In genomic region chr7:98420966-98421612, GRCh38 we compare ENCODE assay signal across 8 cellular contexts. TPM values are rescaled to one million over a fixed set of nuclear protein-coding genes. Genes with fewer than 3 reads are reported as not detected.
DNase-seq lines count a peak whose midpoint lies in the region; ATAC-seq and TF ChIP-seq lines count a peak whose summit lies in the region.

No MANE protein-coding gene starts in this region.

- ATAC-seq in HG02623 (IDR thresholded peaks at IDR 0.05; ENCODE audit: unreplicated experiment), result peak; percentile 50
- no peak for ATAC-seq in GM21825 (IDR thresholded peaks at IDR 0.05; ENCODE audit: unreplicated experiment)

- H3K14ac ChIP-seq in neuronal stem cell (ENCODE audit: low read length), result no peak overlapping the region

- no peak overlapping the region for H3K18ac ChIP-seq in neuronal stem cell (ENCODE audit: low read length)

- H3K4me1 Mint-ChIP-seq in type B pancreatic cell (ENCODE audit: unreplicated experiment), result peaks cover 5% of the 10 kb centered on the region

- H3K36me3 ChIP-seq in neuronal stem cell (replicated peaks in 1 of 2; ENCODE audit: control insufficient read depth in 2 of 2, insufficient read depth in 2 of 2, low read length in 2 of 2), result no peaks in the 10 kb centered on the region

- no peak overlapping the region for H2BK5ac ChIP-seq in neuronal stem cell (ENCODE audit: low read length)

- H3K27ac ChIP-seq in neuronal stem cell (replicated peaks; ENCODE audit: low read length), result no peak overlapping the region

- H3K27me3 Mint-ChIP-seq in type B pancreatic cell, result peaks cover 3% of the 10 kb centered on the region

- no peak overlapping the region for H4K91ac ChIP-seq in neuronal stem cell (ENCODE audit: low read depth, low read length, poor library complexity)

- H3K4me3 ChIP-seq in epithelial cell of proximal tubule (ENCODE audit: low read depth, low read length) (no peak overlapping the region), neuronal stem cell (ENCODE audit: low read length in 2 of 2) (no peak overlapping the region)

- no peak overlapping the region for H3K4me2 ChIP-seq in neuronal stem cell (ENCODE audit: insufficient read depth, low read length, poor library complexity, severe bottlenecking)

- H3K9me3 Mint-ChIP-seq in type B pancreatic cell, result no peaks in the 10 kb centered on the region

- H2BK120ac ChIP-seq in neuronal stem cell (ENCODE audit: low read depth, low read length), result no peak overlapping the region

- H2BK12ac ChIP-seq in neuronal stem cell (ENCODE audit: low read length), result no peak overlapping the region

- H3K4me1 ChIP-seq in neuronal stem cell (ENCODE audit: control insufficient read depth in 2 of 2, insufficient read depth in 1 of 2, low read depth in 1 of 2, low read length in 2 of 2), result no peaks in the 10 kb centered on the region

- H3K27me3 ChIP-seq in neuronal stem cell (ENCODE audit: control insufficient read depth in 3 of 3, insufficient read depth in 3 of 3, low read depth in 1 of 3, low read length in 3 of 3), result no peaks in the 10 kb centered on the region

- H2AK5ac ChIP-seq in neuronal stem cell (ENCODE audit: low read depth, low read length), result no peak overlapping the region

- H3K9me3 ChIP-seq in neuronal stem cell (replicated peaks in 1 of 2; ENCODE audit: control insufficient read depth in 2 of 2, insufficient read depth in 1 of 2, low read depth in 1 of 2, low read length in 2 of 2), result no peaks in the 10 kb centered on the region

- H2BK15ac ChIP-seq in neuronal stem cell (ENCODE audit: low read length), result no peak overlapping the region

- no peak overlapping the region for H3K23ac ChIP-seq in neuronal stem cell (ENCODE audit: low read depth, low read length, poor library complexity)

- H4K8ac ChIP-seq in neuronal stem cell (ENCODE audit: low read depth, low read length), result no peak overlapping the region

- H3K4ac ChIP-seq in neuronal stem cell (ENCODE audit: low read length), result no peak overlapping the region

- no peak overlapping the region for H2AFZ ChIP-seq in neuronal stem cell (ENCODE audit: low read length)

- TF ChIP-seq CTCF in epithelial cell of proximal tubule (conservative IDR thresholded peaks at IDR 0.05; ENCODE audit: low read depth, low read length), result peak; percentile 97
- peak; percentile 88 for TF ChIP-seq CTCF in type B pancreatic cell (conservative IDR thresholded peaks at IDR 0.05)

- H3K9ac ChIP-seq in neuronal stem cell (ENCODE audit: low read depth, low read length, poor library complexity), result peak overlapping the region; percentile 7

- H3K27ac Mint-ChIP-seq in type B pancreatic cell, result no peak overlapping the region

- WGBS in neuronal stem cell (ENCODE audit: extremely low coverage in 2 of 2, insufficient read length in 2 of 2, insufficient replicate concordance in 1 of 2), 2 donors, result no CpG with 5 or more reads among the region's 27 CpGs

- DNase-seq in COLO829 (ENCODE audit: low spot score) (peak; percentile 64), NCI-H526 (lab: John Stamatoyannopoulos, UW) (peak; percentile 80 to 96), epithelial cell of proximal tubule (ENCODE audit: low read depth) (no peak), neuronal stem cell (ENCODE audit: low spot score) (peak; percentile 58), type B pancreatic cell (ENCODE audit: extremely low spot score, unreplicated experiment) (peak; percentile 77)
- DNase-seq in activated CD8-positive, alpha-beta memory T cell treated with anti-CD3 and anti-CD28 coated beads for 48 hours (ENCODE audit: low read depth in 2 of 3, low spot score in 2 of 3), result peak; percentile 11 to 31 (median 28)

- H3K36me3 Mint-ChIP-seq in type B pancreatic cell, result no peaks in the 10 kb centered on the region

- H3K4me3 Mint-ChIP-seq in type B pancreatic cell, result no peak overlapping the region

- H3K79me1 ChIP-seq in neuronal stem cell (ENCODE audit: low read depth, low read length), result no peaks in the 10 kb centered on the region

RNA-seq across cellular contexts. Expression of gene BAIAP2L1, which starts 20.2 kb away (rescaled TPM):
- total RNA-seq in epithelial cell of proximal tubule, result 25.3 and 46.8 TPM in 2 replicates
- polyA plus RNA-seq in neuronal stem cell (2013, experiment 1 of 2), result 13.8 TPM
- polyA plus RNA-seq in neuronal stem cell (2013, experiment 2 of 2), result 13.9 TPM
- total RNA-seq in type B pancreatic cell (ENCODE audit: low replicate concordance), result 28.0 and 43.7 TPM in 2 replicates
